ENCODE assay signal across 9 cellular contexts in genomic region chr3:72176537-72177041, GRCh38.
DNase-seq lines count a peak whose midpoint lies in the region; ATAC-seq and TF ChIP-seq lines count a peak whose summit lies in the region.
"Had no signal": no experiment of that assay in that cellular context is flagged by ENCODE, and none has a peak within 500 bp of the region (broad histone marks: within the 10 kb centered on the region; RNA-seq: fewer than 3 reads in every experiment).

No MANE protein-coding gene starts in this region.

- TF ChIP-seq CTCF in RWPE2 (IDR thresholded peaks at IDR 0.05; ENCODE audit: poor library complexity, severe bottlenecking), result no peak

- H3K4me3 ChIP-seq in RWPE2 (ENCODE audit: severe bottlenecking) (no peak overlapping the region), neuronal stem cell (ENCODE audit: low read length in 2 of 2) (no peak overlapping the region), aorta (ENCODE audit: low read length in 2 of 2) (no peak overlapping the region)
- H3K4me3 ChIP-seq: GM23338 had no signal

- no CpG with 5 or more reads among the region's 8 CpGs for WGBS in neuronal stem cell (ENCODE audit: extremely low coverage in 2 of 2, insufficient read length in 2 of 2, insufficient replicate concordance in 1 of 2), 2 donors
- WGBS in aorta, 2 donors, result 93 to 96% methylated on average over 8 of the region's 8 CpGs

- H3K4ac ChIP-seq in neuronal stem cell (ENCODE audit: low read length), result peak overlapping the region; percentile 41

- peak overlapping the region; percentile 13 for H2BK5ac ChIP-seq in neuronal stem cell (ENCODE audit: low read length)

- peak overlapping the region; percentile 73 for H3K18ac ChIP-seq in neuronal stem cell (ENCODE audit: low read length)

- H2BK12ac ChIP-seq in neuronal stem cell (ENCODE audit: low read length), result no peak overlapping the region

- H3K27ac ChIP-seq in RWPE2 (ENCODE audit: poor library complexity, severe bottlenecking) (peak overlapping the region; percentile 30), neuronal stem cell (replicated peaks; ENCODE audit: low read length) (no peak overlapping the region), aorta (ENCODE audit: low read depth in 1 of 2, low read length in 2 of 2) (no peak overlapping the region)

- H3K27me3 ChIP-seq in RWPE2 (ENCODE audit: insufficient read depth, poor library complexity, severe bottlenecking) (no peaks in the 10 kb centered on the region), neuronal stem cell (ENCODE audit: control insufficient read depth in 3 of 3, insufficient read depth in 3 of 3, low read depth in 1 of 3, low read length in 3 of 3) (no peaks in the 10 kb centered on the region), aorta (ENCODE audit: control insufficient read depth in 1 of 2, insufficient read depth in 2 of 2, low read length in 1 of 2) (no peaks in the 10 kb centered on the region)

- no peak overlapping the region for H3K23ac ChIP-seq in neuronal stem cell (ENCODE audit: low read depth, low read length, poor library complexity)

- H2AFZ ChIP-seq in neuronal stem cell (ENCODE audit: low read length), result no peak overlapping the region
- H2AFZ ChIP-seq: GM23338 had no signal

- H3K4me1 ChIP-seq in RWPE2 (ENCODE audit: insufficient read depth, poor library complexity, severe bottlenecking) (peaks cover 12% of the 10 kb centered on the region), neuronal stem cell (ENCODE audit: control insufficient read depth in 2 of 2, insufficient read depth in 1 of 2, low read depth in 1 of 2, low read length in 2 of 2) (peaks cover 0 to 6% of the 10 kb centered on the region in 2 donors), aorta (ENCODE audit: control insufficient read depth in 1 of 2, insufficient read depth in 2 of 2, low read length in 2 of 2) (peaks cover 5 to 19% of the 10 kb centered on the region in 2 donors)

- no peaks in the 10 kb centered on the region for H3K79me1 ChIP-seq in neuronal stem cell (ENCODE audit: low read depth, low read length)

- no peak overlapping the region for H4K91ac ChIP-seq in neuronal stem cell (ENCODE audit: low read depth, low read length, poor library complexity)

- ATAC-seq in GM18867 (IDR thresholded peaks at IDR 0.05; ENCODE audit: unreplicated experiment) (peak; percentile 92), HG02884 (IDR thresholded peaks at IDR 0.05; ENCODE audit: unreplicated experiment) (peak; percentile 86), RWPE2 (ENCODE audit: low read depth) (no peak; the same call in 2 of the 3 replicates), aorta (ENCODE audit: low FRiP score) (no peak)

- H2BK15ac ChIP-seq in neuronal stem cell (ENCODE audit: low read length), result peak overlapping the region; percentile 47

- no peak overlapping the region for H3K9ac ChIP-seq in neuronal stem cell (ENCODE audit: low read depth, low read length, poor library complexity)

- peak overlapping the region; percentile 77 for H2AK5ac ChIP-seq in neuronal stem cell (ENCODE audit: low read depth, low read length)

- no peak for DNase-seq in RWPE2 (ENCODE audit: low spot score)
- DNase-seq in neuronal stem cell (ENCODE audit: low spot score), result no peak
- DNase-seq in NCI-H748 treated with DMSO at 0.1 percent for 48 hours (lab: John Stamatoyannopoulos, UW), result no peak
- no peak for DNase-seq in aorta
- no peak for DNase-seq in 8988T
- DNase-seq in DMS 273 treated with DMSO at 0.1 percent for 48 hours (lab: John Stamatoyannopoulos, UW), result no peak

- intact Hi-C loops in aorta (cut with DNase I), result loop anchor here in 1 of 2 donors (2.0 to 10.0 kb wide), 2 partner anchors 48 to 68 kb away; no protein-coding TSS in a partner anchor

- H3K9me3 ChIP-seq in RWPE2 (ENCODE audit: severe bottlenecking) (peaks cover 2% of the 10 kb centered on the region), neuronal stem cell (replicated peaks in 1 of 2; ENCODE audit: control insufficient read depth in 2 of 2, insufficient read depth in 1 of 2, low read depth in 1 of 2, low read length in 2 of 2) (no peaks in the 10 kb centered on the region), aorta (ENCODE audit: control insufficient read depth, low read length) (no peaks in the 10 kb centered on the region)

- H3K36me3 ChIP-seq in RWPE2 (ENCODE audit: low read depth) (no peaks in the 10 kb centered on the region), neuronal stem cell (replicated peaks in 1 of 2; ENCODE audit: control insufficient read depth in 2 of 2, insufficient read depth in 2 of 2, low read length in 2 of 2) (no peaks in the 10 kb centered on the region), aorta (ENCODE audit: control insufficient read depth in 1 of 2, insufficient read depth in 2 of 2, low read length in 1 of 2) (no peaks in the 10 kb centered on the region)

- H4K8ac ChIP-seq in neuronal stem cell (ENCODE audit: low read depth, low read length), result no peak overlapping the region

- H3K14ac ChIP-seq in neuronal stem cell (ENCODE audit: low read length), result peak overlapping the region; percentile 26

- no peak overlapping the region for H3K4me2 ChIP-seq in neuronal stem cell (ENCODE audit: insufficient read depth, low read length, poor library complexity, severe bottlenecking)
- H3K4me2 ChIP-seq: GM23338 had no signal

- peak overlapping the region; percentile 13 for H2BK120ac ChIP-seq in neuronal stem cell (ENCODE audit: low read depth, low read length)

Comparison
In these comparisons a context has a peak if more than half of its experiments do, and no peak if none do; other contexts are left out.
1. ATAC-seq: peak in GM18867 (single experiment) and HG02884 (single experiment); none in RWPE2 (single experiment) and aorta (single experiment).